In genomic region chr15:64521726-64522164, GRCh38 we compare ENCODE assay signal across 1 cellular context.
TF ChIP-seq lines count a peak whose summit lies in the region.

No MANE protein-coding gene starts in this region.

TF ChIP-seq in K562, 482 proteins besides CTCF, POLR2A, EP300 and RAD21 (continued from another document):
- TF ChIP-seq ZBTB9 (CRISPR knock-in tag; IDR thresholded peaks at IDR 0.05) (no peak), NFE2 (IDR thresholded peaks at IDR 0.05; ENCODE audit: low read depth) (0 out of 2 replicates have a peak, but pooled peaks have one; percentile 6), CAMTA2 (CRISPR knock-in tag; conservative IDR thresholded peaks at IDR 0.05) (no peak), EZH2 (IDR thresholded peaks at IDR 0.05; ENCODE audit: borderline replicate concordance, low read depth, low read length) (no peak), SOX6 (IDR thresholded peaks at IDR 0.05) (peak; percentile 62; the same call in 1 of the 2 replicates), TRIM24 (IDR thresholded peaks at IDR 0.05) (peak; percentile 38 to 50; a peak in 2 of 4 replicates), CREB1 (IDR thresholded peaks at IDR 0.05) (0 out of 2 replicates have a peak, but pooled peaks have one; percentile 17), CREB1 (CRISPR knock-in tag; IDR thresholded peaks at IDR 0.05) (no peak), NCOR1 (IDR thresholded peaks at IDR 0.05) (peak; percentile 60; the same call in 1 of the 2 replicates), TFAP4 (CRISPR knock-in tag; IDR thresholded peaks at IDR 0.05; ENCODE audit: borderline replicate concordance) (0 out of 2 replicates have a peak, but pooled peaks have one; percentile 21), CEBPG (CRISPR knock-in tag; IDR thresholded peaks at IDR 0.05) (no peak), CEBPG (tag; conservative IDR thresholded peaks at IDR 0.05 in 1 of 2, IDR thresholded peaks at IDR 0.05 in 1 of 2) (peak in 1 of 2 experiments; percentile 45; a peak in 1 of 4 replicates), POLR2G (IDR thresholded peaks at IDR 0.05; ENCODE audit: low read depth, low read length) (no peak), WHSC1 (IDR thresholded peaks at IDR 0.05; ENCODE audit: low read length) (no peak), CREM (IDR thresholded peaks at IDR 0.05; ENCODE audit: low read depth) (0 out of 2 replicates have a peak, but pooled peaks have one; percentile 22)
